ENCODE assay signal across 11 cellular contexts in genomic region chr1:3531928-3532327, GRCh38.
A peak's percentile ranks its signal among the peaks of the same experiment; 100 is the strongest.
DNase-seq lines count a peak whose midpoint lies in the region; ATAC-seq and TF ChIP-seq lines count a peak whose summit lies in the region.
"Had no signal": no experiment of that assay in that cellular context is flagged by ENCODE, and none has a peak within 500 bp of the region (broad histone marks: within the 10 kb centered on the region; RNA-seq: fewer than 3 reads in every experiment).

No MANE protein-coding gene starts in this region.

- DNase-seq in CD8-positive, alpha-beta memory T cell = no peak
- DNase-seq in SK-N-MC (ENCODE audit: low read depth, low spot score) (no peak), left ventricle myocardium inferior (peak; percentile 46), sigmoid colon (no peak), retina (no peak), DMS79 treated with DMSO at 0.1 percent for 48 hours (lab: John Stamatoyannopoulos, UW) (no peak)
- DNase-seq: hippocampal formation, mesenchymal stem cell, NCI-H187 treated with DMSO at 0.1 percent for 48 hours had no signal

- H3K4me3 ChIP-seq in CD8-positive, alpha-beta memory T cell (ENCODE audit: low read length) = no peak overlapping the region
- H3K4me3 ChIP-seq in SK-N-MC (peak overlapping the region; percentile 77), left ventricle myocardium inferior (peak overlapping the region; percentile 80), sigmoid colon (peak overlapping the region in 1 of 4 donors; percentile 66)

- no peaks in the 10 kb centered on the region for H3K36me3 ChIP-seq in CD8-positive, alpha-beta memory T cell (ENCODE audit: insufficient read depth, low read length)
- H3K36me3 ChIP-seq in SK-N-MC (ENCODE audit: insufficient read depth, low read length) (no peaks in the 10 kb centered on the region), left ventricle myocardium inferior (no peaks in the 10 kb centered on the region), sigmoid colon (no peaks in the 10 kb centered on the region)

- intact Hi-C loops in left ventricle myocardium inferior (cut with micrococcal nuclease) = no loop called here
- intact Hi-C loops in sigmoid colon (cut with DNase I) = no loop called here

- no peak overlapping the region for H3K27ac ChIP-seq in CD8-positive, alpha-beta memory T cell (ENCODE audit: low read depth, low read length)
- H3K27ac ChIP-seq in SK-N-MC (no peak overlapping the region), left ventricle myocardium inferior (replicated peaks) (peak overlapping the region; percentile 89), sigmoid colon (peak overlapping the region; percentile 48 to 80 (median 73))

- peaks cover 0 to 1% of the 10 kb centered on the region in 2 donors for H3K27me3 Mint-ChIP-seq in CD8-positive, alpha-beta memory T cell

- TF ChIP-seq EP300 in sigmoid colon (IDR thresholded peaks at IDR 0.05) = no peak

- TF ChIP-seq POLR2A in sigmoid colon (IDR thresholded peaks at IDR 0.05) = no peak

- no peak overlapping the region for H3K9ac ChIP-seq in SK-N-MC (ENCODE audit: insufficient read length)

- H3K36me3 Mint-ChIP-seq in CD8-positive, alpha-beta memory T cell = peaks cover 0 to 1% (median 0%) of the 10 kb centered on the region in 3 donors

- no peaks in the 10 kb centered on the region for H3K9me3 Mint-ChIP-seq in CD8-positive, alpha-beta memory T cell

- no peaks in the 10 kb centered on the region for H3K27me3 ChIP-seq in CD8-positive, alpha-beta memory T cell (ENCODE audit: insufficient read depth, low read length, poor library complexity, severe bottlenecking)
- peaks cover 13% of the 10 kb centered on the region for H3K27me3 ChIP-seq in left ventricle myocardium inferior (ENCODE audit: low read depth)
- peaks cover 0 to 13% (median 3%) of the 10 kb centered on the region in 3 donors for H3K27me3 ChIP-seq in sigmoid colon

- POLR2A ChIA-PET in CD8-positive, alpha-beta memory T cell (lab: Charles Lee) = interaction anchor here (1.0 kb wide), 1 partner anchor 15 kb away, joined by 3 read pairs; no protein-coding TSS in a partner anchor

- peaks cover 11% of the 10 kb centered on the region for H3K4me1 ChIP-seq in CD8-positive, alpha-beta memory T cell (ENCODE audit: insufficient read depth, low read length)
- peaks cover 35% of the 10 kb centered on the region for H3K4me1 ChIP-seq in left ventricle myocardium inferior
- H3K4me1 ChIP-seq in sigmoid colon = peaks cover 0 to 31% (median 28%) of the 10 kb centered on the region in 4 donors

- ATAC-seq in HG02588 (IDR thresholded peaks at IDR 0.05; ENCODE audit: unreplicated experiment) (no peak), HG02981 (IDR thresholded peaks at IDR 0.05; ENCODE audit: unreplicated experiment) (no peak)

- no peaks in the 10 kb centered on the region for H3K9me3 ChIP-seq in CD8-positive, alpha-beta memory T cell (ENCODE audit: low read length)
- H3K9me3 ChIP-seq in SK-N-MC (ENCODE audit: low read depth, low read length) (no peaks in the 10 kb centered on the region), left ventricle myocardium inferior (replicated peaks) (no peaks in the 10 kb centered on the region), sigmoid colon (no peaks in the 10 kb centered on the region)

- peaks cover 4 to 33% (median 4%) of the 10 kb centered on the region in 3 donors for H3K4me1 Mint-ChIP-seq in CD8-positive, alpha-beta memory T cell

- CTCF ChIA-PET in CD8-positive, alpha-beta memory T cell (lab: Charles Lee) = interaction anchor here (1.0 kb wide), 1 partner anchor 90 kb away, joined by 3 read pairs; no protein-coding TSS in a partner anchor

- peak overlapping the region in 1 of 8 donors; percentile 43 for H3K27ac Mint-ChIP-seq in CD8-positive, alpha-beta memory T cell

- TF ChIP-seq CTCF in left ventricle myocardium inferior (IDR thresholded peaks at IDR 0.05; ENCODE audit: borderline replicate concordance) (no peak), sigmoid colon (IDR thresholded peaks at IDR 0.05) (no peak)

- 51 to 78% methylated on average over 10 of the region's 10 CpGs for WGBS in sigmoid colon, 2 donors

- peak overlapping the region; percentile 45 to 90 (median 81) for H3K4me3 Mint-ChIP-seq in CD8-positive, alpha-beta memory T cell

Comparison
In these comparisons a context has a peak if more than half of its experiments do, and no peak if none do; other contexts are left out.
1. H3K27ac ChIP-seq: peak in left ventricle myocardium inferior (single experiment) and sigmoid colon (4 of 4); none in CD8-positive, alpha-beta memory T cell (single experiment) and SK-N-MC (single experiment).